ENCODE assay signal across 1 cellular context in genomic region chr20:62366370-62367135, GRCh38.
TF ChIP-seq lines count a peak whose summit lies in the region.

No MANE protein-coding gene starts in this region.

TF ChIP-seq in GM12878, 131 proteins besides CTCF, POLR2A, EP300 and RAD21:
- TF ChIP-seq ASH2L (IDR thresholded peaks at IDR 0.05; ENCODE audit: borderline replicate concordance, low read depth) (no peak), SUZ12 (IDR thresholded peaks at IDR 0.05; ENCODE audit: unreplicated experiment) (peak; percentile 59)
TF ChIP-seq in GM12878: peak in this region for 1.
